Comparison of ENCODE assay signal across 11 cellular contexts in the genomic region with DNA sequence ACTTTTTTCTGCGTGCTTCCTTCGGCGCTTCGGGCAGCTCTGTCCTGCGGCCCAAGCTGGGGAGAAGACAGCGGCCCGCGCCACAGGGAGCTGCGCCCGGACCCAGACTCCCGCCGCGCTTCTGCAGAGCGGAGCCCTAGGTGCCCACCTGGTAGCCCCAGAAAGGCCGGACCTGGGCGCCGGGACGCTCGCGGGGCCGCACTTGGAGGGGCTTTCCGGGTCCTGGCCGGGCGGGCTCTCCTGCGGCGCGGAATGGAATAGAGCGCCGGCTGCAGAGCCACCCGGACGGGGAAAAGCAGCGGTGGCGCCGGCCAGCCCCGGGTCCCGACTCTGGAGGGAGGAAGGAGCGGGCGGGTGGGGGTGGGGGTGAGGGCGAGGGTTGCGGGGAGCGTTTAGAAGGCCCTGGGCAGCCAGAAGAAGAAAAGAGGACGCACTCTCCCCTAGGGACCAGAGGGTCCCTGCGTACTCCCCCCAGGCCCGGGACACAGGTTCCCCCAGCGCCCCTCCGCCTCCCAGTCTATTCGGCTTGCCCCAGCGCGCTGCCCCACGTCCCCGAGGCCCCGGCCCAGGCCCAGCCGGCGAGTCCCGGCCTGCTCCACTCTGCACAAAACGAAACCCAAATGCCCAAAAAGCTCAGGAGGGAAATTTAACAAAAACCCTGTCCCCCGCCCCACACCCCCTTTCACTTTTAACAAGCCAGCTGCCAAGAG. TPM values are rescaled to one million over a fixed set of nuclear protein-coding genes. Genes with fewer than 3 reads are reported as not detected.
DNase-seq lines count a peak whose midpoint lies in the region; ATAC-seq and TF ChIP-seq lines count a peak whose summit lies in the region.
"Had no signal": no experiment of that assay in that cellular context is flagged by ENCODE, and none has a peak within 500 bp of the region (broad histone marks: within the 10 kb centered on the region; RNA-seq: fewer than 3 reads in every experiment).

No MANE protein-coding gene starts in this region.

- TF ChIP-seq CTCF in cardiac muscle cell (IDR thresholded peaks at IDR 0.05; ENCODE audit: low read depth, low read length) = no peak
- TF ChIP-seq CTCF in fibroblast of mammary gland (conservative IDR thresholded peaks at IDR 0.05; ENCODE audit: control insufficient read depth, insufficient read depth, low read depth, low read length) = no peak

- H3K9me3 ChIP-seq in cardiac muscle cell (ENCODE audit: low read depth) = no peaks in the 10 kb centered on the region
- no peaks in the 10 kb centered on the region for H3K9me3 ChIP-seq in muscle layer of colon (ENCODE audit: low read length)
- H3K9me3 ChIP-seq: BE2C had no signal

- intact Hi-C loops in Right ventricle myocardium inferior (cut with DNase I) = no loop called here

- ATAC-seq in Right ventricle myocardium inferior = no peak

- H3K36me3 ChIP-seq in cardiac muscle cell = peaks cover 6% of the 10 kb centered on the region
- H3K36me3 ChIP-seq in muscle layer of colon (ENCODE audit: insufficient read depth, low read length) = peaks cover 6% of the 10 kb centered on the region

- no peak overlapping the region for H3K9ac ChIP-seq in muscle layer of colon (ENCODE audit: low read length)

- H3K27me3 ChIP-seq in cardiac muscle cell = peaks cover 67% of the 10 kb centered on the region
- no peaks in the 10 kb centered on the region for H3K27me3 ChIP-seq in muscle layer of colon (ENCODE audit: control insufficient read depth in 1 of 2, insufficient read depth in 2 of 2, low read length in 2 of 2)
- H3K27me3 ChIP-seq: BE2C had no signal

- H3K27ac ChIP-seq in cardiac muscle cell (peak overlapping the region; percentile 96), muscle layer of colon (ENCODE audit: low read depth, low read length) (peak overlapping the region; percentile 91)

- no peaks in the 10 kb centered on the region for H3K4me1 ChIP-seq in cardiac muscle cell (ENCODE audit: low read depth)
- no peaks in the 10 kb centered on the region for H3K4me1 ChIP-seq in muscle layer of colon (ENCODE audit: insufficient read depth, low read length)
- H3K4me1 ChIP-seq: BE2C had no signal

- peak overlapping the region; percentile 97 for H3K4me3 ChIP-seq in cardiac muscle cell
- peak overlapping the region; percentile 97 for H3K4me3 ChIP-seq in fibroblast of mammary gland (ENCODE audit: control insufficient read depth, low read depth, low read length)
- H3K4me3 ChIP-seq in muscle layer of colon (ENCODE audit: low read depth in 1 of 2, low read length in 2 of 2) = peak overlapping the region; percentile 17 to 68

- peak; percentile 44 to 59 for DNase-seq in cardiac muscle cell (ENCODE audit: low read depth in 1 of 2, low spot score in 1 of 2)
- no peak for DNase-seq in Right ventricle myocardium inferior (ENCODE audit: missing footprints)
- no peak for DNase-seq in fibroblast of mammary gland (ENCODE audit: low read depth)
- DNase-seq in NCI-H1436 treated with DMSO at 0.1 percent for 48 hours (lab: John Stamatoyannopoulos, UW) = no peak
- no peak for DNase-seq in effector CD8-positive, alpha-beta T cell (lab: John Stamatoyannopoulos, UW)
- DNase-seq in NCI-H1417 (lab: John Stamatoyannopoulos, UW) = no peak
- DNase-seq in NCI-H1048 (lab: John Stamatoyannopoulos, UW) = no peak
- DNase-seq: activated CD4-positive, alpha-beta T cell treated with anti-CD3 and anti-CD28 coated beads, Interleukin-2, amount 10 ng/mL, durations not matched to agents 7 days and 5 days; BE2C; erythroblast had no signal

RNA-seq across cellular contexts. Expression of gene ZNF503, which starts 4.5 kb away (rescaled TPM):
- total RNA-seq in cardiac muscle cell = 110 and 124 TPM in 2 replicates
- polyA plus RNA-seq in cardiac muscle cell = 37.3 and 41.8 TPM in 2 replicates
- total RNA-seq in Right ventricle myocardium inferior = 6.0 TPM

RNA-seq across cellular contexts. Expression of gene LRMDA, which starts 34.4 kb away (rescaled TPM):
- 3.0 and 6.2 TPM in 2 replicates for total RNA-seq in cardiac muscle cell
- 11.7 and 29.3 TPM in 2 replicates for polyA plus RNA-seq in cardiac muscle cell
- 22.3 TPM for total RNA-seq in Right ventricle myocardium inferior
- total RNA-seq: activated CD4-positive, alpha-beta T cell treated with anti-CD3 and anti-CD28 coated beads, Interleukin-2, amount 10 ng/mL, durations not matched to agents 7 days and 5 days had no signal

Comparison
In these comparisons a context has a peak if more than half of its experiments do, and no peak if none do; other contexts are left out.
1. DNase-seq: peak in cardiac muscle cell (2 of 2); none in Right ventricle myocardium inferior (single experiment), fibroblast of mammary gland (single experiment), NCI-H1436 treated with DMSO at 0.1 percent for 48 hours (single experiment), effector CD8-positive, alpha-beta T cell (single experiment), NCI-H1417 (0 of 3) and NCI-H1048 (single experiment).
2. RNA of gene ZNF503, which starts 4.5 kb away (total RNA-seq): 110 to 124 TPM in cardiac muscle cell; 6.0 TPM in Right ventricle myocardium inferior (single experiment); every median in the first group is over 10 times any median in the second.
3. H3K4me3 ChIP-seq: peak in every context shown above with its lines; median percentile 97 in cardiac muscle cell; 97 in fibroblast of mammary gland; 42 in muscle layer of colon.